ENCODE assay signal across 11 cellular contexts in the genomic region with DNA sequence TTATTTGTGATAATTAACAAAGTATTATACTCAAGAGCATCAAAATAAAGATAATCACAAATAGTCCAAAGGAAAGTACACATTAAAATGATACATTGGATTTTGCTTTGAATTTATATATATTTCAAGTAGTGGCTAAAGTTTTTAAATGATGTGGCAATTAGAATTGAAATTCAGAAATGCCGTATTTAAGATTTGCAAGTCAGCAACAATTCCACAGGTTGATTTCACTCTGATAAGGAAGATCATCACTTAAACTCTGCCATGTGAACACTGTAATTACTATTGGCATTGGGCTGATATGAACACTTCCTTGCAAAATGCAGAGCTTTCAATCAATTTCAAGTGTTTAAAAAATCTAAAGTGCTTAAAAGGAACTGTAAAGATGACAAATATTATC. TPM values are rescaled to one million over a fixed set of nuclear protein-coding genes. Genes with fewer than 3 reads are reported as not detected.
"Had no signal": no experiment of that assay in that cellular context is flagged by ENCODE, and none has a peak within 500 bp of the region (broad histone marks: within the 10 kb centered on the region; RNA-seq: fewer than 3 reads in every experiment).

No MANE protein-coding gene starts in this region.

- H3K4me1 ChIP-seq: HAP-1 had no signal

- H2AFZ ChIP-seq: GM23248 had no signal

- ATAC-seq: HCT116 had no signal

- DNase-seq: GM23248, GOT3, H7, HFFc6, KBM-7 had no signal

- H3K27ac ChIP-seq: GM23248, HL-60, KMS-11 had no signal

- H3K4me2 ChIP-seq: KMS-11 had no signal

- H3K9ac ChIP-seq: GM23248, KMS-11 had no signal

- H3K4me3 ChIP-seq: GM23248, HAP-1 had no signal

- H3K36me3 ChIP-seq: HAP-1 had no signal

- H3K9me3 ChIP-seq: HAP-1 had no signal

RNA-seq across cellular contexts. Expression of gene PAX3, which starts 39.6 kb away (rescaled TPM):
- total RNA-seq: GM23248, H7, HT1080 had no signal
- polyA plus RNA-seq: GM23248, IgD-negative memory B cell had no signal
